ENCODE assay signal across 15 cellular contexts in genomic region chr1:157088607-157089006, GRCh38. TPM values are rescaled to one million over a fixed set of nuclear protein-coding genes. Genes with fewer than 3 reads are reported as not detected.
DNase-seq lines count a peak whose midpoint lies in the region; ATAC-seq and TF ChIP-seq lines count a peak whose summit lies in the region.
"Had no signal": no experiment of that assay in that cellular context is flagged by ENCODE, and none has a peak within 500 bp of the region (broad histone marks: within the 10 kb centered on the region; RNA-seq: fewer than 3 reads in every experiment).

No MANE protein-coding gene starts in this region.

- no peak for TF ChIP-seq POLR2A in right lobe of liver (IDR thresholded peaks at IDR 0.05)

- intact Hi-C loops in right lobe of liver (cut with DNase I), result loop anchor here in 1 of 2 donors (1.0 kb wide), 1 partner anchor 68 kb away; no protein-coding TSS in a partner anchor

- 0 out of 3 replicates have a peak, but pooled peaks have one; percentile 26 for ATAC-seq in RWPE2 (ENCODE audit: low read depth)
- peak; percentile 75 to 82 (median 80) for ATAC-seq in right lobe of liver

- H3K36me3 ChIP-seq in RWPE2 (ENCODE audit: low read depth) (no peaks in the 10 kb centered on the region), right lobe of liver (no peaks in the 10 kb centered on the region)

- TF ChIP-seq CTCF in RWPE2 (IDR thresholded peaks at IDR 0.05; ENCODE audit: poor library complexity, severe bottlenecking), result no peak
- TF ChIP-seq CTCF in right lobe of liver (IDR thresholded peaks at IDR 0.05), result no peak

- no peak overlapping the region for H3K27ac ChIP-seq in RWPE2 (ENCODE audit: poor library complexity, severe bottlenecking)
- H3K27ac ChIP-seq in right lobe of liver, result no peak overlapping the region
- H3K27ac ChIP-seq: C4-2B had no signal

- no peaks in the 10 kb centered on the region for H3K4me1 ChIP-seq in RWPE2 (ENCODE audit: insufficient read depth, poor library complexity, severe bottlenecking)
- H3K4me1 ChIP-seq in right lobe of liver, result peaks cover 0 to 5% (median 0%) of the 10 kb centered on the region in 4 donors

- no peaks in the 10 kb centered on the region for H3K9me3 ChIP-seq in RWPE2 (ENCODE audit: severe bottlenecking)
- no peaks in the 10 kb centered on the region for H3K9me3 ChIP-seq in right lobe of liver

- H3K27me3 ChIP-seq in RWPE2 (ENCODE audit: insufficient read depth, poor library complexity, severe bottlenecking), result no peaks in the 10 kb centered on the region
- H3K27me3 ChIP-seq in right lobe of liver, result no peaks in the 10 kb centered on the region

- H3K4me3 ChIP-seq in RWPE2 (ENCODE audit: severe bottlenecking) (no peak overlapping the region), right lobe of liver (no peak overlapping the region)

- DNase-seq in NCI-H69 (lab: John Stamatoyannopoulos, UW) (peak; percentile 15), RWPE2 (ENCODE audit: low spot score) (no peak), epidermal melanocyte (ENCODE audit: insufficient read length, low spot score) (peak; percentile 1), right lobe of liver (no peak), glomerular visceral epithelial cell (ENCODE audit: extremely low spot score) (no peak), activated T-cell treated with anti-CD3 and anti-CD28 coated beads for 4 hours (no peak), pons (ENCODE audit: low spot score) (no peak)
- DNase-seq: CD4-positive, alpha-beta memory T cell; DND-41; GDM1; HCEC 1CT; HFFc6 had no signal

RNA-seq across cellular contexts. Expression of gene ETV3L, which starts 11.0 kb away (rescaled TPM):
- total RNA-seq in right lobe of liver, result not detected
- total RNA-seq: B cell; CD4-positive, alpha-beta memory T cell; H4; HFFc6 had no signal

RNA-seq across cellular contexts. Expression of gene ARHGEF11, which starts 43.1 kb away (rescaled TPM):
- 10 to 100 TPM; 10.5 to 18.7 (median 12.8) TPM for total RNA-seq in right lobe of liver

RNA-seq across cellular contexts. Expression of gene ETV3, which starts 49.6 kb away (rescaled TPM):
- 1 to 10 TPM; 4.9 to 7.8 (median 6.5) TPM for total RNA-seq in right lobe of liver

Comparison
In these comparisons a context has a peak if more than half of its experiments do, and no peak if none do; other contexts are left out.
1. DNase-seq: peak in NCI-H69 (single experiment) and epidermal melanocyte (single experiment); none in RWPE2 (single experiment), right lobe of liver (0 of 3), glomerular visceral epithelial cell (single experiment), activated T-cell treated with anti-CD3 and anti-CD28 coated beads for 4 hours (single experiment) and pons (single experiment).